Comparison of ENCODE assay signal across 16 cellular contexts in genomic region chr15:76176487-76177085, GRCh38.
DNase-seq lines count a peak whose midpoint lies in the region; ATAC-seq and TF ChIP-seq lines count a peak whose summit lies in the region.
"Had no signal": no experiment of that assay in that cellular context is flagged by ENCODE, and none has a peak within 500 bp of the region (broad histone marks: within the 10 kb centered on the region; RNA-seq: fewer than 3 reads in every experiment).

No MANE protein-coding gene starts in this region.

- peak overlapping the region; percentile 13 for H4K91ac ChIP-seq in neuronal stem cell (ENCODE audit: low read depth, low read length, poor library complexity)

- no peak overlapping the region for H2BK5ac ChIP-seq in neuronal stem cell (ENCODE audit: low read length)

- H3K4me1 ChIP-seq in right atrium auricular region = peaks cover 0 to 11% of the 10 kb centered on the region in 2 donors
- peaks cover 4 to 12% of the 10 kb centered on the region in 2 donors for H3K4me1 ChIP-seq in neuronal stem cell (ENCODE audit: control insufficient read depth in 2 of 2, insufficient read depth in 1 of 2, low read depth in 1 of 2, low read length in 2 of 2)
- H3K4me1 ChIP-seq in suprapubic skin = peaks cover 19% of the 10 kb centered on the region
- H3K4me1 ChIP-seq: BLaER1, Caco-2 had no signal

- intact Hi-C loops in Right ventricle myocardium inferior (cut with DNase I) = no loop called here

- H3K14ac ChIP-seq in neuronal stem cell (ENCODE audit: low read length) = peak overlapping the region; percentile 59

- H3K27me3 ChIP-seq in right atrium auricular region (no peaks in the 10 kb centered on the region), neuronal stem cell (ENCODE audit: control insufficient read depth in 3 of 3, insufficient read depth in 3 of 3, low read depth in 1 of 3, low read length in 3 of 3) (peaks cover 0 to 6% (median 0%) of the 10 kb centered on the region in 3 experiments), suprapubic skin (no peaks in the 10 kb centered on the region)
- H3K27me3 ChIP-seq: BLaER1 had no signal

- no peak for TF ChIP-seq POLR2A in suprapubic skin (IDR thresholded peaks at IDR 0.05)

- H3K4ac ChIP-seq in neuronal stem cell (ENCODE audit: low read length) = no peak overlapping the region

- no CpG with 5 or more reads among the region's 15 CpGs for WGBS in neuronal stem cell (ENCODE audit: extremely low coverage in 2 of 2, insufficient read length in 2 of 2, insufficient replicate concordance in 1 of 2), 2 donors
- WGBS in suprapubic skin = 80% methylated on average over 14 of the region's 15 CpGs

- no peak overlapping the region for H2BK120ac ChIP-seq in neuronal stem cell (ENCODE audit: low read depth, low read length)

- H2AFZ ChIP-seq in neuronal stem cell (ENCODE audit: low read length) = no peak overlapping the region

- no peaks in the 10 kb centered on the region for H3K79me1 ChIP-seq in neuronal stem cell (ENCODE audit: low read depth, low read length)

- POLR2A ChIA-PET in RWPE1 (lab: Yijun Ruan, JAX; ENCODE audit: low non-redundant PET) = no interaction called here

- H2AK5ac ChIP-seq in neuronal stem cell (ENCODE audit: low read depth, low read length) = peak overlapping the region; percentile 51

- H3K23ac ChIP-seq in neuronal stem cell (ENCODE audit: low read depth, low read length, poor library complexity) = peak overlapping the region; percentile 7

- ATAC-seq in Right ventricle myocardium inferior = peak; percentile 6

- no peak overlapping the region for H4K8ac ChIP-seq in neuronal stem cell (ENCODE audit: low read depth, low read length)

- H3K9me3 ChIP-seq in right atrium auricular region = no peaks in the 10 kb centered on the region
- H3K9me3 ChIP-seq in neuronal stem cell (replicated peaks in 1 of 2; ENCODE audit: control insufficient read depth in 2 of 2, insufficient read depth in 1 of 2, low read depth in 1 of 2, low read length in 2 of 2) = peaks cover 0 to 6% of the 10 kb centered on the region in 2 donors
- no peaks in the 10 kb centered on the region for H3K9me3 ChIP-seq in suprapubic skin
- H3K9me3 ChIP-seq: BLaER1, Caco-2 had no signal

- no peak for DNase-seq in Right ventricle myocardium inferior (ENCODE audit: missing footprints)
- DNase-seq in right atrium auricular region (ENCODE audit: low spot score) = no peak
- no peak for DNase-seq in RWPE1 (ENCODE audit: low spot score)
- no peak for DNase-seq in neuronal stem cell (ENCODE audit: low spot score)
- DNase-seq in suprapubic skin (ENCODE audit: low spot score in 2 of 2) = no peak
- no peak for DNase-seq in RPMI8226
- no peak for DNase-seq in NK-92 (lab: John Stamatoyannopoulos, UW; ENCODE audit: unreplicated experiment)
- DNase-seq: 8988T; AML-193; Caco-2; CD8-positive, alpha-beta memory T cell; DND-41; GF-D8; HCEC 1CT; HFFc6 had no signal

- H3K18ac ChIP-seq in neuronal stem cell (ENCODE audit: low read length) = no peak overlapping the region

- H3K36me3 ChIP-seq in right atrium auricular region = no peaks in the 10 kb centered on the region
- no peaks in the 10 kb centered on the region for H3K36me3 ChIP-seq in neuronal stem cell (replicated peaks in 1 of 2; ENCODE audit: control insufficient read depth in 2 of 2, insufficient read depth in 2 of 2, low read length in 2 of 2)
- no peaks in the 10 kb centered on the region for H3K36me3 ChIP-seq in suprapubic skin
- H3K36me3 ChIP-seq: BLaER1 had no signal

- CTCF ChIA-PET in RWPE1 (lab: Yijun Ruan, JAX) = no interaction called here

- TF ChIP-seq EP300 in suprapubic skin (IDR thresholded peaks at IDR 0.05) = no peak

- H3K4me2 ChIP-seq in neuronal stem cell (ENCODE audit: insufficient read depth, low read length, poor library complexity, severe bottlenecking) = no peak overlapping the region
- H3K4me2 ChIP-seq: BLaER1 had no signal

- H3K27ac ChIP-seq in right atrium auricular region (no peak overlapping the region), RWPE1 (peak overlapping the region; percentile 95), neuronal stem cell (replicated peaks; ENCODE audit: low read length) (no peak overlapping the region), suprapubic skin (peak overlapping the region; percentile 81)
- H3K27ac ChIP-seq: BLaER1 had no signal

- TF ChIP-seq CTCF in right atrium auricular region (IDR thresholded peaks at IDR 0.05) (no peak), RWPE1 (conservative IDR thresholded peaks at IDR 0.05; ENCODE audit: low read depth) (no peak), suprapubic skin (IDR thresholded peaks at IDR 0.05) (no peak)

- peak overlapping the region; percentile 63 for H3K9ac ChIP-seq in neuronal stem cell (ENCODE audit: low read depth, low read length, poor library complexity)
- H3K9ac ChIP-seq: BLaER1 had no signal

- H2BK12ac ChIP-seq in neuronal stem cell (ENCODE audit: low read length) = peak overlapping the region; percentile 48

- H2BK15ac ChIP-seq in neuronal stem cell (ENCODE audit: low read length) = no peak overlapping the region

- H3K4me3 ChIP-seq in right atrium auricular region = no peak overlapping the region
- H3K4me3 ChIP-seq in neuronal stem cell (ENCODE audit: low read length in 2 of 2) = no peak overlapping the region
- no peak overlapping the region for H3K4me3 ChIP-seq in suprapubic skin
- H3K4me3 ChIP-seq: BLaER1 had no signal

Comparison
In these comparisons a context has a peak if more than half of its experiments do, and no peak if none do; other contexts are left out.
1. H3K27ac ChIP-seq: peak in RWPE1 (single experiment) and suprapubic skin (single experiment); none in right atrium auricular region (0 of 2) and neuronal stem cell (single experiment).